In genomic region chr2:127415593-127416485, GRCh38 we compare ENCODE assay signal across 1 cellular context.
TF ChIP-seq lines count a peak whose summit lies in the region.

No MANE protein-coding gene starts in this region.

TF ChIP-seq in GM12878, 131 proteins besides CTCF, POLR2A, EP300 and RAD21 (continued from another document and continues in another):
- TF ChIP-seq, protein P1, sequence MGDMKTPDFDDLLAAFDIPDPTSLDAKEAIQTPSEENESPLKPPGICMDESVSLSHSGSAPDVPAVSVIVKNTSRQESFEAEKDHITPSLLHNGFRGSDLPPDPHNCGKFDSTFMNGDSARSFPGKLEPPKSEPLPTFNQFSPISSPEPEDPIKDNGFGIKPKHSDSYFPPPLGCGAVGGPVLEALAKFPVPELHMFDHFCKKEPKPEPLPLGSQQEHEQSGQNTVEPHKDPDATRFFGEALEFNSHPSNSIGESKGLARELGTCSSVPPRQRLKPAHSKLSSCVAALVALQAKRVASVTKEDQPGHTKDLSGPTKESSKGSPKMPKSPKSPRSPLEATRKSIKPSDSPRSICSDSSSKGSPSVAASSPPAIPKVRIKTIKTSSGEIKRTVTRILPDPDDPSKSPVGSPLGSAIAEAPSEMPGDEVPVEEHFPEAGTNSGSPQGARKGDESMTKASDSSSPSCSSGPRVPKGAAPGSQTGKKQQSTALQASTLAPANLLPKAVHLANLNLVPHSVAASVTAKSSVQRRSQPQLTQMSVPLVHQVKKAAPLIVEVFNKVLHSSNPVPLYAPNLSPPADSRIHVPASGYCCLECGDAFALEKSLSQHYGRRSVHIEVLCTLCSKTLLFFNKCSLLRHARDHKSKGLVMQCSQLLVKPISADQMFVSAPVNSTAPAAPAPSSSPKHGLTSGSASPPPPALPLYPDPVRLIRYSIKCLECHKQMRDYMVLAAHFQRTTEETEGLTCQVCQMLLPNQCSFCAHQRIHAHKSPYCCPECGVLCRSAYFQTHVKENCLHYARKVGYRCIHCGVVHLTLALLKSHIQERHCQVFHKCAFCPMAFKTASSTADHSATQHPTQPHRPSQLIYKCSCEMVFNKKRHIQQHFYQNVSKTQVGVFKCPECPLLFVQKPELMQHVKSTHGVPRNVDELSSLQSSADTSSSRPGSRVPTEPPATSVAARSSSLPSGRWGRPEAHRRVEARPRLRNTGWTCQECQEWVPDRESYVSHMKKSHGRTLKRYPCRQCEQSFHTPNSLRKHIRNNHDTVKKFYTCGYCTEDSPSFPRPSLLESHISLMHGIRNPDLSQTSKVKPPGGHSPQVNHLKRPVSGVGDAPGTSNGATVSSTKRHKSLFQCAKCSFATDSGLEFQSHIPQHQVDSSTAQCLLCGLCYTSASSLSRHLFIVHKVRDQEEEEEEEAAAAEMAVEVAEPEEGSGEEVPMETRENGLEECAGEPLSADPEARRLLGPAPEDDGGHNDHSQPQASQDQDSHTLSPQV (IDR thresholded peaks at IDR 0.05), result no peak
- TF ChIP-seq ZNF622 (IDR thresholded peaks at IDR 0.05) (no peak), NBN (IDR thresholded peaks at IDR 0.05) (no peak), SMC3 (IDR thresholded peaks at IDR 0.05; ENCODE audit: borderline replicate concordance, low read length) (peak; percentile 45; the same call in 1 of the 2 replicates), MEF2B (IDR thresholded peaks at IDR 0.05; ENCODE audit: partially characterized antibody, poor library complexity, severe bottlenecking) (no peak), GATAD2B (conservative IDR thresholded peaks at IDR 0.05; ENCODE audit: low read depth) (0 out of 2 replicates have a peak, but pooled peaks have one; percentile 25), BHLHE40 (IDR thresholded peaks at IDR 0.05; ENCODE audit: borderline replicate concordance in 1 of 2, low read depth in 2 of 2, low read length in 1 of 2) (peak in 1 of 2 experiments; percentile 68; a peak in 1 of 4 replicates), USF1 (IDR thresholded peaks at IDR 0.05; ENCODE audit: borderline replicate concordance, extremely low read length, insufficient read depth, low read depth, low read length) (peak; percentile 13), CBX5 (IDR thresholded peaks at IDR 0.05; ENCODE audit: low read depth) (no peak), SIX5 (IDR thresholded peaks at IDR 0.05; ENCODE audit: low read depth, low read length, severe bottlenecking) (no peak), TCF12 (IDR thresholded peaks at IDR 0.05; ENCODE audit: low read depth, low read length) (no peak), NFIC (IDR thresholded peaks at IDR 0.05; ENCODE audit: low read depth, low read length) (no peak), STAT1 (conservative IDR thresholded peaks at IDR 0.05) (no peak), ETV6 (conservative IDR thresholded peaks at IDR 0.05 in 1 of 2, IDR thresholded peaks at IDR 0.05 in 1 of 2; ENCODE audit: borderline replicate concordance in 1 of 2, low read depth in 1 of 2) (no peak), SUZ12 (IDR thresholded peaks at IDR 0.05; ENCODE audit: unreplicated experiment) (no peak), PRDM15 (CRISPR knock-in tag; IDR thresholded peaks at IDR 0.05) (no peak), KAT2A (conservative IDR thresholded peaks at IDR 0.05; ENCODE audit: control insufficient read depth, low read depth, low read length) (no peak), BRCA1 (IDR thresholded peaks at IDR 0.05; ENCODE audit: low read depth, low read length) (no peak), LARP7 (IDR thresholded peaks at IDR 0.05) (0 out of 2 replicates have a peak, but pooled peaks have one; percentile 35), KDM1A (IDR thresholded peaks at IDR 0.05; ENCODE audit: borderline replicate concordance) (no peak), ESRRA (IDR thresholded peaks at IDR 0.05; ENCODE audit: low read length) (no peak), IKZF1 (conservative IDR thresholded peaks at IDR 0.05) (0 out of 2 replicates have a peak, but pooled peaks have one; percentile 36), HCFC1 (IDR thresholded peaks at IDR 0.05; ENCODE audit: low read length) (no peak), YBX1 (IDR thresholded peaks at IDR 0.05) (no peak), FOS (IDR thresholded peaks at IDR 0.05; ENCODE audit: borderline replicate concordance, extremely low read depth, insufficient read length) (no peak), RAD51 (IDR thresholded peaks at IDR 0.05) (no peak), ZNF384 (IDR thresholded peaks at IDR 0.05; ENCODE audit: borderline replicate concordance, low read depth, low read length) (no peak), CREM (IDR thresholded peaks at IDR 0.05; ENCODE audit: low read depth) (0 out of 2 replicates have a peak, but pooled peaks have one; percentile 34), BCL3 (IDR thresholded peaks at IDR 0.05; ENCODE audit: borderline replicate concordance, insufficient read depth, low read depth, low read length, poor library complexity, severe bottlenecking) (no peak), IKZF2 (IDR thresholded peaks at IDR 0.05) (no peak), EED (IDR thresholded peaks at IDR 0.05; ENCODE audit: low read depth) (no peak), GABPA (IDR thresholded peaks at IDR 0.05; ENCODE audit: low read depth) (no peak), RBBP5 (conservative IDR thresholded peaks at IDR 0.05) (no peak), ZNF217 (IDR thresholded peaks at IDR 0.05) (no peak), TCF3 (IDR thresholded peaks at IDR 0.05; ENCODE audit: borderline replicate concordance, insufficient read depth, low read depth, low read length) (no peak), YY1 (IDR thresholded peaks at IDR 0.05; ENCODE audit: low read depth, low read length) (0 out of 2 replicates have a peak, but pooled peaks have one; percentile 38), CREB1 (IDR thresholded peaks at IDR 0.05; ENCODE audit: low read depth) (peak; percentile 64; the same call in 1 of the 2 replicates), TCF7 (IDR thresholded peaks at IDR 0.05; ENCODE audit: borderline replicate concordance) (no peak), MYB (IDR thresholded peaks at IDR 0.05; ENCODE audit: borderline replicate concordance, low read depth, low read length) (no peak), POLR2AphosphoS2 (IDR thresholded peaks at IDR 0.05; ENCODE audit: low read depth, low read length) (no peak), SUPT20H (IDR thresholded peaks at IDR 0.05; ENCODE audit: borderline replicate concordance, control insufficient read depth, low read depth, low read length) (no peak), HDAC2 (IDR thresholded peaks at IDR 0.05) (no peak)
- TF ChIP-seq, protein P2, sequence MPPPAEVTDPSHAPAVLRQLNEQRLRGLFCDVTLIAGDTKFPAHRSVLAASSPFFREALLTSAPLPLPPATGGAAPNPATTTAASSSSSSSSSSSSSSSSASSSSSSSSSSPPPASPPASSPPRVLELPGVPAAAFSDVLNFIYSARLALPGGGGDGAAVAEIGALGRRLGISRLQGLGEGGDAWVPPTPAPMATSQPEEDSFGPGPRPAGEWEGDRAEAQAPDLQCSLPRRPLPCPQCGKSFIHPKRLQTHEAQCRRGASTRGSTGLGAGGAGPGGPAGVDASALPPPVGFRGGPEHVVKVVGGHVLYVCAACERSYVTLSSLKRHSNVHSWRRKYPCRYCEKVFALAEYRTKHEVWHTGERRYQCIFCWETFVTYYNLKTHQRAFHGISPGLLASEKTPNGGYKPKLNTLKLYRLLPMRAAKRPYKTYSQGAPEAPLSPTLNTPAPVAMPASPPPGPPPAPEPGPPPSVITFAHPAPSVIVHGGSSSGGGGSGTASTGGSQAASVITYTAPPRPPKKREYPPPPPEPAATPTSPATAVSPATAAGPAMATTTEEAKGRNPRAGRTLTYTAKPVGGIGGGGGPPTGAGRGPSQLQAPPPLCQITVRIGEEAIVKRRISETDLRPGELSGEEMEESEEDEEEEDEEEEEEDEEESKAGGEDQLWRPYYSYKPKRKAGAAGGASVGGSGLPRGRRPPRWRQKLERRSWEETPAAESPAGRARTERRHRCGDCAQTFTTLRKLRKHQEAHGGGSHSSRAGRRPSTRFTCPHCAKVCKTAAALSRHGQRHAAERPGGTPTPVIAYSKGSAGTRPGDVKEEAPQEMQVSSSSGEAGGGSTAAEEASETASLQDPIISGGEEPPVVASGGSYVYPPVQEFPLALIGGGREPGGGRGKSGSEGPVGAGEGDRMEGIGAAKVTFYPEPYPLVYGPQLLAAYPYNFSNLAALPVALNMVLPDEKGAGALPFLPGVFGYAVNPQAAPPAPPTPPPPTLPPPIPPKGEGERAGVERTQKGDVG (CRISPR knock-in tag; IDR thresholded peaks at IDR 0.05), result no peak
- TF ChIP-seq, protein P3, sequence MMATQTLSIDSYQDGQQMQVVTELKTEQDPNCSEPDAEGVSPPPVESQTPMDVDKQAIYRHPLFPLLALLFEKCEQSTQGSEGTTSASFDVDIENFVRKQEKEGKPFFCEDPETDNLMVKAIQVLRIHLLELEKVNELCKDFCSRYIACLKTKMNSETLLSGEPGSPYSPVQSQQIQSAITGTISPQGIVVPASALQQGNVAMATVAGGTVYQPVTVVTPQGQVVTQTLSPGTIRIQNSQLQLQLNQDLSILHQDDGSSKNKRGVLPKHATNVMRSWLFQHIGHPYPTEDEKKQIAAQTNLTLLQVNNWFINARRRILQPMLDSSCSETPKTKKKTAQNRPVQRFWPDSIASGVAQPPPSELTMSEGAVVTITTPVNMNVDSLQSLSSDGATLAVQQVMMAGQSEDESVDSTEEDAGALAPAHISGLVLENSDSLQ (IDR thresholded peaks at IDR 0.05), result no peak
- TF ChIP-seq, protein P4, sequence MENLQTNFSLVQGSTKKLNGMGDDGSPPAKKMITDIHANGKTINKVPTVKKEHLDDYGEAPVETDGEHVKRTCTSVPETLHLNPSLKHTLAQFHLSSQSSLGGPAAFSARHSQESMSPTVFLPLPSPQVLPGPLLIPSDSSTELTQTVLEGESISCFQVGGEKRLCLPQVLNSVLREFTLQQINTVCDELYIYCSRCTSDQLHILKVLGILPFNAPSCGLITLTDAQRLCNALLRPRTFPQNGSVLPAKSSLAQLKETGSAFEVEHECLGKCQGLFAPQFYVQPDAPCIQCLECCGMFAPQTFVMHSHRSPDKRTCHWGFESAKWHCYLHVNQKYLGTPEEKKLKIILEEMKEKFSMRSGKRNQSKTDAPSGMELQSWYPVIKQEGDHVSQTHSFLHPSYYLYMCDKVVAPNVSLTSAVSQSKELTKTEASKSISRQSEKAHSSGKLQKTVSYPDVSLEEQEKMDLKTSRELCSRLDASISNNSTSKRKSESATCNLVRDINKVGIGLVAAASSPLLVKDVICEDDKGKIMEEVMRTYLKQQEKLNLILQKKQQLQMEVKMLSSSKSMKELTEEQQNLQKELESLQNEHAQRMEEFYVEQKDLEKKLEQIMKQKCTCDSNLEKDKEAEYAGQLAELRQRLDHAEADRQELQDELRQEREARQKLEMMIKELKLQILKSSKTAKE (IDR thresholded peaks at IDR 0.05; ENCODE audit: low read depth, poor library complexity, severe bottlenecking), result no peak
- TF ChIP-seq, protein P5, sequence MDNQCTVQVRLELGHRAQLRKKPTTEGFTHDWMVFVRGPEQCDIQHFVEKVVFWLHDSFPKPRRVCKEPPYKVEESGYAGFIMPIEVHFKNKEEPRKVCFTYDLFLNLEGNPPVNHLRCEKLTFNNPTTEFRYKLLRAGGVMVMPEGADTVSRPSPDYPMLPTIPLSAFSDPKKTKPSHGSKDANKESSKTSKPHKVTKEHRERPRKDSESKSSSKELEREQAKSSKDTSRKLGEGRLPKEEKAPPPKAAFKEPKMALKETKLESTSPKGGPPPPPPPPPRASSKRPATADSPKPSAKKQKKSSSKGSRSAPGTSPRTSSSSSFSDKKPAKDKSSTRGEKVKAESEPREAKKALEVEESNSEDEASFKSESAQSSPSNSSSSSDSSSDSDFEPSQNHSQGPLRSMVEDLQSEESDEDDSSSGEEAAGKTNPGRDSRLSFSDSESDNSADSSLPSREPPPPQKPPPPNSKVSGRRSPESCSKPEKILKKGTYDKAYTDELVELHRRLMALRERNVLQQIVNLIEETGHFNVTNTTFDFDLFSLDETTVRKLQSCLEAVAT (IDR thresholded peaks at IDR 0.05), result no peak
